12 cellular contexts compared by ENCODE assay signal in the genomic region with DNA sequence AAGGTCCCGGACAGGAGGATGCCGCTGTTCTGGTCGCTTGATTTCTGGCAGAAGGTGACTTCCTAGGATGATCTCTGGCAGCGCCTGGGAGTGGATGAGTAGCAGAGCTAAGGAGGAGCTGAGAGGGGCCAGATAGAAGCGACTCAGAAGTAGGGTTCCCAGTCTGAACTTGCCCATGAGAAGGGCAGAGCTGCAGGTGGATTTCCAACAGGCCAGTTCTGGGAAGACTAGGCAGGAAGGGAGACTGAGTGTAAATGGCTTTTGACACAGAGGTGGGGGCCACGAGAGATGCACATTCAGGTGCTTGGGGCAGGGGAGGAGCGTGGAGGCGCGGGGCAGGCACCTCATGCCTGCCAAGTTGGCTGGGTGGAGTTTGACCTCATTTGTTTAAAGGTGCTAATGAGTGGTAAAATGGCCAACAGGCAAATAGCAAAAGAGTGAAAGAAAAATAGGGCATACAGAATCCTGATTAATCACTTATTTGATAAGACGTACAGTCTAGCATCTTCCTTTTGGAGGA. TPM values are rescaled to one million over a fixed set of nuclear protein-coding genes. Genes with fewer than 3 reads are reported as not detected.
DNase-seq lines count a peak whose midpoint lies in the region; ATAC-seq, FAIRE-seq and TF ChIP-seq lines count a peak whose summit lies in the region.
"Had no signal": no experiment of that assay in that cellular context is flagged by ENCODE, and none has a peak within 500 bp of the region (broad histone marks: within the 10 kb centered on the region; RNA-seq: fewer than 3 reads in every experiment).

No MANE protein-coding gene starts in this region.

- no peaks in the 10 kb centered on the region for H3K27me3 Mint-ChIP-seq in activated CD8-positive, alpha-beta T cell treated with anti-CD3 and anti-CD28 coated beads for 36 hours
- no peaks in the 10 kb centered on the region for H3K27me3 Mint-ChIP-seq in naive B cell

- POLR2A ChIA-PET in activated CD8-positive, alpha-beta T cell treated with anti-CD3 and anti-CD28 coated beads for 36 hours (lab: Charles Lee), result interaction anchor here (2.8 kb wide), 1 partner anchor 10 kb away, joined by 17 read pairs; no protein-coding TSS in a partner anchor

- peaks cover 77% of the 10 kb centered on the region for H3K4me1 Mint-ChIP-seq in activated CD8-positive, alpha-beta T cell treated with anti-CD3 and anti-CD28 coated beads for 36 hours (ENCODE audit: low read depth)
- peaks cover 67 to 77% (median 69%) of the 10 kb centered on the region in 3 donors for H3K4me1 Mint-ChIP-seq in naive B cell

- DNase-seq in GM12892 (ENCODE audit: insufficient read length) (no peak), naive B cell (no peak), prostate gland (ENCODE audit: low spot score) (no peak), amygdala (lab: John Stamatoyannopoulos, UW) (no peak), NOMO-1 (lab: John Stamatoyannopoulos, UW; ENCODE audit: unreplicated experiment in 2 of 2) (no peak)
- no peak for DNase-seq in activated CD8-positive, alpha-beta T cell treated with anti-CD3 and anti-CD28 coated beads for 36 hours
- DNase-seq in stimulated activated CD4-positive, alpha-beta T cell treated with anti-CD3 and anti-CD28 coated beads, Interleukin-1b, Interleukin-23, amount 100 ng/mL, for 48 hours, result no peak
- DNase-seq: activated gamma-delta T cell, NCI-H748 treated with DMSO at 0.1 percent for 48 hours, ovary, T1000 had no signal

- no peaks in the 10 kb centered on the region for H3K27me3 ChIP-seq in prostate gland (replicated peaks; ENCODE audit: insufficient read depth)
- H3K27me3 ChIP-seq: ovary had no signal

- H3K27ac ChIP-seq in prostate gland, result no peak overlapping the region
- H3K27ac ChIP-seq: ovary had no signal

- no peaks in the 10 kb centered on the region for H3K36me3 ChIP-seq in prostate gland
- H3K36me3 ChIP-seq: ovary had no signal

- peak overlapping the region; percentile 74 for H3K27ac Mint-ChIP-seq in activated CD8-positive, alpha-beta T cell treated with anti-CD3 and anti-CD28 coated beads for 36 hours
- peak overlapping the region; percentile 49 to 79 (median 60) for H3K27ac Mint-ChIP-seq in naive B cell

- H3K4me1 ChIP-seq in prostate gland (replicated peaks), result no peaks in the 10 kb centered on the region

- WGBS in prostate gland, result 84% methylated on average over 10 of the region's 10 CpGs

- no peak for TF ChIP-seq POLR2A in GM12892 (IDR thresholded peaks at IDR 0.05; ENCODE audit: low read depth, low read length)
- no peak for TF ChIP-seq POLR2A in prostate gland (IDR thresholded peaks at IDR 0.05)

- no peak overlapping the region for H3K4me3 ChIP-seq in prostate gland
- H3K4me3 ChIP-seq: ovary had no signal

- H3K9me3 Mint-ChIP-seq in activated CD8-positive, alpha-beta T cell treated with anti-CD3 and anti-CD28 coated beads for 36 hours, result no peaks in the 10 kb centered on the region
- no peaks in the 10 kb centered on the region for H3K9me3 Mint-ChIP-seq in naive B cell

- H3K9me3 ChIP-seq in prostate gland, result no peaks in the 10 kb centered on the region
- H3K9me3 ChIP-seq: ovary had no signal

- ATAC-seq in HG02610 (IDR thresholded peaks at IDR 0.05; ENCODE audit: unreplicated experiment) (peak; percentile 4), naive B cell (ENCODE audit: low read depth in 2 of 2) (no peak)
- no peak for ATAC-seq in activated CD8-positive, alpha-beta T cell treated with anti-CD3 and anti-CD28 coated beads for 36 hours

- CTCF ChIA-PET in activated CD8-positive, alpha-beta T cell treated with anti-CD3 and anti-CD28 coated beads for 36 hours (lab: Charles Lee), result interaction anchor here (0.9 to 2.9 kb wide), 4 partner anchors 11 to 154 kb away, joined by 4 to 14 read pairs (median 5); no protein-coding TSS in a partner anchor

- H3K36me3 Mint-ChIP-seq in activated CD8-positive, alpha-beta T cell treated with anti-CD3 and anti-CD28 coated beads for 36 hours (ENCODE audit: low read depth), result peaks cover 38% of the 10 kb centered on the region
- H3K36me3 Mint-ChIP-seq in naive B cell, result peaks cover 7% of the 10 kb centered on the region in 2 donors

- H3K4me3 Mint-ChIP-seq in activated CD8-positive, alpha-beta T cell treated with anti-CD3 and anti-CD28 coated beads for 36 hours, result no peak overlapping the region
- peak overlapping the region in 4 of 8 donors; percentile 39 to 77 (median 51) for H3K4me3 Mint-ChIP-seq in naive B cell

- intact Hi-C loops in activated CD8-positive, alpha-beta T cell treated with anti-CD3 and anti-CD28 coated beads for 36 hours (cut with micrococcal nuclease), result no loop called here
- intact Hi-C loops in prostate gland (cut with DNase I), result no loop called here

- FAIRE-seq in GM12892 (lab: Jason Lieb, UNC), result peak; percentile 69

- TF ChIP-seq CTCF in activated CD8-positive, alpha-beta T cell treated with anti-CD3 and anti-CD28 coated beads for 36 hours (IDR thresholded peaks at IDR 0.05), result no peak
- no peak for TF ChIP-seq CTCF in prostate gland (IDR thresholded peaks at IDR 0.05)

RNA-seq across cellular contexts. Expression of a gene that starts 58.8 kb away (rescaled TPM):
- not detected for polyA plus RNA-seq in GM12892 (2012; ENCODE audit: missing spikeins)
- total RNA-seq in activated CD8-positive, alpha-beta T cell treated with anti-CD3 and anti-CD28 coated beads for 36 hours, result not detected
- under 1 TPM in 1 of 6 donors, not detected in 5; 0.17 TPM for polyA plus RNA-seq in naive B cell (ENCODE audit: low read depth in 6 of 6)
- 1 to 10 TPM in 1 of 2 donors, under 1 TPM in 1; 0.32 to 1.2 TPM for total RNA-seq in prostate gland
- polyA plus RNA-seq: ovary had no signal
